In the genomic region with DNA sequence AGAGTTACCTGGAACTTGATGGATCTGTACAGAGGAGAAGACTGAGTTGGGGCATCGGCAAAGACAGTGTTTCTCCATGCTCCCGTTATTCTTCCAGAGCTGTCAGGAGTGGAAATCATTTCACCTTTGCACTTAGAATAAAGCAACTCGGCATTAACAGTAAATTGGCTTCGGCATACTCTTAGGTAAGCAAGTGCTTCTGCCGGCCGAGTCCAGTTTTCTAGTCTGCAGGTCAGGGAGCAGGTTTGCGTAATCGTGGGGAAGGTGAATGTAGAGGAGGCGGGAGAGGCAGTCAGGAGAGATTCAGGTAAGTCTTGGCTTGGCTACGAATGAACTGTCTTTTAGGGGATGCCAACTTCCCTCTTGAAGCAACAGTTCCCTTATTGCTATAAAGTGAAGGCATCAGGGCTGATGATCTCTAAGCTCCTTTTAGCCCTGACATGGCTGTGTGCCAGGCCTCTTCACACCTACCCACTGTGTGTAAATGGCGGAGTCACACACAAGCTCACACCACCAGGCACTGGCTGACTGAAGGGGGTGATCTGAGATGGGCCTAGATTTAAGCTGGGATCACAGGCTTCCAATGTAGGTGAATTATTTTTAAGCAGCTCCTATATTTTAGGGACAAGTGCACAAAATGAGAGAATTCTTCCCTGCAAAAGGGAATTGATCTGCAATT, we compare ENCODE assay signal across 23 cellular contexts.
DNase-seq lines count a peak whose midpoint lies in the region; ATAC-seq, FAIRE-seq and TF ChIP-seq lines count a peak whose summit lies in the region.
"Had no signal": no experiment of that assay in that cellular context is flagged by ENCODE, and none has a peak within 500 bp of the region (broad histone marks: within the 10 kb centered on the region; RNA-seq: fewer than 3 reads in every experiment).

No MANE protein-coding gene starts in this region.

- no peak overlapping the region for H4K91ac ChIP-seq in trophoblast cell (ENCODE audit: low read depth, low read length)

- in situ Hi-C loops in HepG2 (cut with HindIII; ENCODE audit: extremely low pct_ligation_motif_present, low pct_unique_long_range_greater_than_20kb) = no loop called here

- 12% methylated on average over 11 of the region's 11 CpGs for WGBS in HepG2 (ENCODE audit: low lambda C conversion rate)
- no CpG with 5 or more reads among the region's 11 CpGs for WGBS in trophoblast cell (ENCODE audit: extremely low coverage, insufficient coverage, insufficient read length)

- H3K9ac ChIP-seq in HepG2 (ENCODE audit: insufficient read depth, low read depth, low read length) = no peak overlapping the region
- H3K9ac ChIP-seq in trophoblast cell (ENCODE audit: low read length) = no peak overlapping the region

- H3K14ac ChIP-seq in trophoblast cell (ENCODE audit: low read length) = no peak overlapping the region

- no peak overlapping the region for H2BK5ac ChIP-seq in trophoblast cell (ENCODE audit: low read depth, low read length, poor library complexity)

- H4K12ac ChIP-seq in trophoblast cell (ENCODE audit: low read depth, low read length) = no peak overlapping the region

- CTCF ChIA-PET in Caco-2 (lab: Charles Lee) = no interaction called here
- CTCF ChIA-PET in T-cell (lab: Charles Lee) = interaction anchor here in 1 of 2 donors (0.7 kb wide), 1 partner anchor 66 kb away, joined by 3 read pairs; no protein-coding TSS in a partner anchor
- CTCF ChIA-PET in HepG2 (lab: Yijun Ruan, JAX; ENCODE audit: low intra/inter-chr PET ratio, low total read pairs) = no interaction called here

- H2BK12ac ChIP-seq in trophoblast cell (ENCODE audit: low read length) = no peak overlapping the region

- no peaks in the 10 kb centered on the region for H3K79me1 ChIP-seq in trophoblast cell (ENCODE audit: low read length)

- H3K36me3 Mint-ChIP-seq in Caco-2 (ENCODE audit: insufficient read depth, unreplicated experiment) = no peaks in the 10 kb centered on the region
- H3K36me3 Mint-ChIP-seq in T-cell = peaks cover 3% of the 10 kb centered on the region
- H3K36me3 Mint-ChIP-seq in activated T-cell treated with anti-CD3 and anti-CD28 coated beads, Interleukin-2, amount 50 U/mL, for 24 hours (ENCODE audit: low read depth) = no peaks in the 10 kb centered on the region

- peaks cover 6% of the 10 kb centered on the region for H3K4me1 Mint-ChIP-seq in Caco-2 (ENCODE audit: low read depth, unreplicated experiment)
- peaks cover 30 to 34% (median 32%) of the 10 kb centered on the region in 3 donors for H3K4me1 Mint-ChIP-seq in T-cell
- H3K4me1 Mint-ChIP-seq in activated T-cell treated with anti-CD3 and anti-CD28 coated beads, Interleukin-2, amount 50 U/mL, for 24 hours (ENCODE audit: low read depth) = peaks cover 25% of the 10 kb centered on the region

- no peaks in the 10 kb centered on the region for H3K4me1 ChIP-seq in Caco-2
- H3K4me1 ChIP-seq in HepG2 (ENCODE audit: insufficient read depth, low read length) = peaks cover 9% of the 10 kb centered on the region
- H3K4me1 ChIP-seq in trophoblast cell (ENCODE audit: control insufficient read depth in 1 of 2, insufficient read depth in 2 of 2, low read length in 2 of 2) = peaks cover 0 to 2% of the 10 kb centered on the region in 2 experiments

- H3K4ac ChIP-seq in trophoblast cell (ENCODE audit: low read depth, low read length) = no peak overlapping the region

- TF ChIP-seq EP300 in HepG2 (IDR thresholded peaks at IDR 0.05; ENCODE audit: low read depth in 2 of 2, low read length in 2 of 2) = no peak
- TF ChIP-seq EP300 in HepG2 (CRISPR knock-in tag; IDR thresholded peaks at IDR 0.05; ENCODE audit: borderline replicate concordance) = no peak

- H3K9me3 ChIP-seq in Caco-2 = no peaks in the 10 kb centered on the region
- no peaks in the 10 kb centered on the region for H3K9me3 ChIP-seq in HepG2 (ENCODE audit: low read length)
- no peaks in the 10 kb centered on the region for H3K9me3 ChIP-seq in trophoblast cell (ENCODE audit: insufficient read depth, low read depth, low read length)

- no peaks in the 10 kb centered on the region for H3K27me3 Mint-ChIP-seq in Caco-2 (ENCODE audit: insufficient read depth, unreplicated experiment)
- no peaks in the 10 kb centered on the region for H3K27me3 Mint-ChIP-seq in T-cell
- H3K27me3 Mint-ChIP-seq in activated T-cell treated with anti-CD3 and anti-CD28 coated beads, Interleukin-2, amount 50 U/mL, for 24 hours = no peaks in the 10 kb centered on the region

- peaks cover 8% of the 10 kb centered on the region for H3K9me3 Mint-ChIP-seq in Caco-2 (ENCODE audit: unreplicated experiment)
- peaks cover 0 to 3% (median 0%) of the 10 kb centered on the region in 3 donors for H3K9me3 Mint-ChIP-seq in T-cell
- H3K9me3 Mint-ChIP-seq in activated T-cell treated with anti-CD3 and anti-CD28 coated beads, Interleukin-2, amount 50 U/mL, for 24 hours = no peaks in the 10 kb centered on the region

- no peak overlapping the region for H3K27ac ChIP-seq in HepG2 (ENCODE audit: extremely low read length, insufficient read depth, low read length)
- no peak overlapping the region for H3K27ac ChIP-seq in trophoblast cell (ENCODE audit: low read depth, low read length)
- H3K27ac ChIP-seq: RWPE1 had no signal

- BruUV-seq in Caco-2 (replicated peaks; lab: Mats Ljungman, UMichigan) (no TSS peak), HepG2 (replicated peaks; lab: Mats Ljungman, UMichigan) (no TSS peak)

- no peak overlapping the region for H3K18ac ChIP-seq in trophoblast cell (ENCODE audit: low read length)

- no peaks in the 10 kb centered on the region for H4K20me1 ChIP-seq in HepG2 (ENCODE audit: insufficient read depth, low read length)

- H3K23ac ChIP-seq in trophoblast cell (ENCODE audit: low read length) = peak overlapping the region; percentile 91

- H2AFZ ChIP-seq in HepG2 (ENCODE audit: low read length) (no peak overlapping the region), trophoblast cell (ENCODE audit: insufficient read depth, low read length, poor library complexity) (no peak overlapping the region)

- intact Hi-C loops in Caco-2 (cut with micrococcal nuclease; ENCODE audit: unreplicated experiment) = loop anchor here (5.0 kb wide), 1 partner anchor 44 kb away; no protein-coding TSS in a partner anchor
- intact Hi-C loops in HepG2 (cut with micrococcal nuclease; ENCODE audit: unreplicated experiment) = no loop called here

- no peak for TF ChIP-seq RAD21 in HepG2 (CRISPR knock-in tag; IDR thresholded peaks at IDR 0.05)

- H3K4me3 Mint-ChIP-seq in Caco-2 (ENCODE audit: unreplicated experiment) (no peak overlapping the region), T-cell (peak overlapping the region in 1 of 3 donors; percentile 12)
- H3K4me3 Mint-ChIP-seq in activated T-cell treated with anti-CD3 and anti-CD28 coated beads, Interleukin-2, amount 50 U/mL, for 24 hours = no peak overlapping the region

- DNase-seq in Caco-2 (peak; percentile 39 to 56), T-cell (no peak), HepG2 (ENCODE audit: low spot score) (peak; percentile 9), trophoblast cell (peak; percentile 38 to 65), DMS153 treated with DMSO at 0.1 percent for 48 hours (lab: John Stamatoyannopoulos, UW; ENCODE audit: unreplicated experiment) (no peak), urothelium cell line (ENCODE audit: low spot score) (no peak), hypothalamus (lab: John Stamatoyannopoulos, UW) (no peak)
- DNase-seq in activated T-cell treated with anti-CD3 and anti-CD28 coated beads, Interleukin-2, amount 50 U/mL, for 24 hours = no peak
- DNase-seq: C1 segment of cervical spinal cord, COR-L47, DMS53, EL, GOT3, Kasumi-1, MM.1S, NCI-H1092, NCI-H146, NCI-H2081, NCI-H446 treated with DMSO at 0.1 percent for 48 hours, SIG-M5 had no signal

- TF ChIP-seq CTCF in Caco-2 (IDR thresholded peaks at IDR 0.05; ENCODE audit: insufficient read depth in 1 of 2, low read depth in 1 of 2, low read length in 1 of 2, severe bottlenecking in 1 of 2, unreplicated experiment in 1 of 2) = no peak
- no peak for TF ChIP-seq CTCF in HepG2 (CRISPR knock-in tag; IDR thresholded peaks at IDR 0.05)

- H2BK120ac ChIP-seq in trophoblast cell (ENCODE audit: insufficient read depth, low read length, poor library complexity) = no peak overlapping the region

- H3K79me2 ChIP-seq in HepG2 (ENCODE audit: insufficient read depth, low read length) = no peaks in the 10 kb centered on the region
- H3K79me2 ChIP-seq in trophoblast cell (ENCODE audit: control insufficient read depth, insufficient read depth, low read length, poor library complexity) = no peaks in the 10 kb centered on the region

- ATAC-seq in T-cell (replicated peaks in 1 of 4) (no peak), HepG2 (peak; percentile 75)

- POLR2A ChIA-PET in Caco-2 (lab: Charles Lee) = no interaction called here
- POLR2A ChIA-PET in T-cell (lab: Charles Lee) = interaction anchor here in 1 of 2 donors (0.5 kb wide), 1 partner anchor 150 kb away, joined by 5 read pairs; no protein-coding TSS in a partner anchor
- POLR2A ChIA-PET in HepG2 (lab: Yijun Ruan, JAX) = no interaction called here

- TF ChIP-seq POLR2A in HepG2 (IDR thresholded peaks at IDR 0.05; ENCODE audit: insufficient read depth in 1 of 2, low read depth in 2 of 2, low read length in 2 of 2) = no peak

- H3K36me3 ChIP-seq in Caco-2 (ENCODE audit: control insufficient read depth, insufficient read depth, low read length) = no peaks in the 10 kb centered on the region
- no peaks in the 10 kb centered on the region for H3K36me3 ChIP-seq in HepG2 (replicated peaks in 1 of 2; ENCODE audit: control insufficient read depth in 1 of 2, insufficient read depth in 2 of 2, low read length in 2 of 2)
- H3K36me3 ChIP-seq in trophoblast cell (ENCODE audit: control insufficient read depth in 1 of 2, insufficient read depth in 2 of 2, low read length in 2 of 2) = no peaks in the 10 kb centered on the region

- no peak overlapping the region for H2AK5ac ChIP-seq in trophoblast cell (ENCODE audit: low read length)

- no peak overlapping the region for H3K27ac Mint-ChIP-seq in Caco-2 (ENCODE audit: unreplicated experiment)
- peak overlapping the region; percentile 52 to 84 for H3K27ac Mint-ChIP-seq in T-cell
- no peak overlapping the region for H3K27ac Mint-ChIP-seq in activated T-cell treated with anti-CD3 and anti-CD28 coated beads, Interleukin-2, amount 50 U/mL, for 24 hours

- FAIRE-seq in HepG2 (lab: Jason Lieb, UNC) (no peak), urothelium cell line (lab: Jason Lieb, UNC) (no peak)
- FAIRE-seq: GM12892, GM18507 had no signal

- H3K4me2 ChIP-seq in HepG2 (ENCODE audit: low read depth, low read length) (no peak overlapping the region), trophoblast cell (ENCODE audit: low read length) (no peak overlapping the region)

- no peak overlapping the region for H3K4me3 ChIP-seq in Caco-2 (ENCODE audit: low read depth, low read length)
- H3K4me3 ChIP-seq in HepG2 (replicated peaks in 1 of 3; ENCODE audit: insufficient read depth in 1 of 3, low read depth in 2 of 3, low read length in 3 of 3) = no peak overlapping the region
- no peak overlapping the region for H3K4me3 ChIP-seq in trophoblast cell (ENCODE audit: low read depth, low read length)

- no peak overlapping the region for H4K8ac ChIP-seq in trophoblast cell (ENCODE audit: low read depth, low read length)

- no peaks in the 10 kb centered on the region for H3K27me3 ChIP-seq in Caco-2 (replicated peaks; ENCODE audit: control insufficient read depth, insufficient read depth, low read length)
- no peaks in the 10 kb centered on the region for H3K27me3 ChIP-seq in HepG2 (ENCODE audit: control insufficient read depth in 1 of 2, insufficient read depth in 2 of 2, low read length in 2 of 2)
- H3K27me3 ChIP-seq in trophoblast cell (ENCODE audit: insufficient read depth, low read length) = no peaks in the 10 kb centered on the region

Comparison
In these comparisons a context has a peak if more than half of its experiments do, and no peak if none do; other contexts are left out.
1. DNase-seq: peak in Caco-2 (2 of 2), HepG2 (single experiment) and trophoblast cell (2 of 2); none in T-cell (0 of 34), DMS153 treated with DMSO at 0.1 percent for 48 hours (single experiment), activated T-cell treated with anti-CD3 and anti-CD28 coated beads, Interleukin-2, amount 50 U/mL, for 24 hours (single experiment), urothelium cell line (single experiment) and hypothalamus (0 of 51).
2. H3K27ac Mint-ChIP-seq: peak in T-cell (2 of 2); none in Caco-2 (single experiment) and activated T-cell treated with anti-CD3 and anti-CD28 coated beads, Interleukin-2, amount 50 U/mL, for 24 hours (single experiment).